1 cellular context compared by ENCODE assay signal in genomic region chr9:136010615-136011341, GRCh38.
TF ChIP-seq lines count a peak whose summit lies in the region.

No MANE protein-coding gene starts in this region.

TF ChIP-seq in endothelial cell of umbilical vein, 7 proteins besides CTCF, POLR2A, EP300 and RAD21 (continued from another document):
- no peak for TF ChIP-seq MAX (IDR thresholded peaks at IDR 0.05; ENCODE audit: insufficient read depth, insufficient read length)
- TF ChIP-seq GATA2 (IDR thresholded peaks at IDR 0.05; ENCODE audit: insufficient read depth, insufficient read length, low read depth, low read length): peak; percentile 26
- TF ChIP-seq MYC (IDR thresholded peaks at IDR 0.05; ENCODE audit: low read depth, low read length): no peak
- TF ChIP-seq EZH2 (IDR thresholded peaks at IDR 0.05; ENCODE audit: borderline replicate concordance, low read depth, low read length, severe bottlenecking): no peak
- peak; percentile 90 for TF ChIP-seq POLR2AphosphoS5 (IDR thresholded peaks at IDR 0.05; ENCODE audit: insufficient read depth, low read depth, low read length)
